19 cellular contexts compared by ENCODE assay signal in the genomic region with DNA sequence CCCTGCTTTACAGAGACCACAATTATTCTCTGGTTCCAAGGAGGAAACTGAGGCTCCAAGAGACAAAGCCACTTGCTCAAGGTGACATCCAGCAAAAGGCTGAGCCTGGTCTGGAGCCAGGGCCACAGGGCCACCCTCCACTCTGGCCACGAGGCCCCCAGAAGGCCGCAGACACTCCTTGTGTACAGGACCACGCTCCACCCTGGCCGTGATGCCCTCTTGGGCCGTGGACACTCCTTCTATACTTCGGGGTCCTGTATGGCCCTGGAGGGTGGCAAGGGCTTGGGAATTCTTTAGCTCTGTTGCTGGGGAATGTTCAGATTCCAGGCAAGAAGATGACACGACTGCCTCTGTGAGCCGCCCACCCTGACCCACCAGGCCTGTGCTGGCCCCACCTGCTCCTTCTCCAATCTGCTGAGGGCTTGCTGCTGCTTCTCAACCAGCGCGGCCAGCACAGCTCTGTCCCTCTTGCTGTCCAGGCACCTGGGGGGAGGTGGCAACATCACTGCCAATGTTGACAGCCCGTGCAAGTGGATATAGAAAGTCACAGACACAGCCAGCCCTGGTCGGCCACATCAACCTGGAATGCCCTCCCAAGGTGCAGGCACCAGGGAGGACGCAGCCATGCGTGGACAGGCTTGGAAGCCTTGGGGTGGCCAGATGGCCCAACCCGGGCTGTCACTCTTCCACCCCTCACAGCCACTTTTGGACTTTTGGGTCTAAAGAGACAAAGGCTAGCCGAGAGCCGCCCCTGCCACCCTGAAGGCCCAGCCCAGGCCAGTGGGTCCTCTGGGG. TPM values are rescaled to one million over a fixed set of nuclear protein-coding genes. Genes with fewer than 3 reads are reported as not detected.
DNase-seq lines count a peak whose midpoint lies in the region; FAIRE-seq and TF ChIP-seq lines count a peak whose summit lies in the region.
"Had no signal": no experiment of that assay in that cellular context is flagged by ENCODE, and none has a peak within 500 bp of the region (broad histone marks: within the 10 kb centered on the region; RNA-seq: fewer than 3 reads in every experiment).

No MANE protein-coding gene starts in this region.

- H3K4me3 ChIP-seq in BLaER1 treated with 17β-estradiol and CSF1 and Interleukin-3, amounts not matched to agents 10 nM and 100 nM = no peak overlapping the region
- H3K4me3 ChIP-seq in WERI-Rb-1 (ENCODE audit: low read depth, low read length) (no peak overlapping the region), kidney (ENCODE audit: low read length in 2 of 2) (no peak overlapping the region)
- H3K4me3 ChIP-seq: K562 had no signal

- peaks cover 0 to 11% (median 0%) of the 10 kb centered on the region in 11 experiments; a peak in 2 of 22 replicates for H4K20me1 ChIP-seq in BLaER1 treated with 17β-estradiol and CSF1 and Interleukin-3, amounts not matched to agents 10 nM and 100 nM

- H3K4me1 ChIP-seq in BLaER1 treated with 17β-estradiol and CSF1 and Interleukin-3, amounts not matched to agents 10 nM and 100 nM = peaks cover 45 to 80% (median 76%) of the 10 kb centered on the region in 10 experiments
- peaks cover 0 to 6% of the 10 kb centered on the region in 2 donors for H3K4me1 ChIP-seq in kidney (ENCODE audit: control insufficient read depth in 1 of 2, insufficient read depth in 1 of 2, low read depth in 1 of 2, low read length in 2 of 2)

- DNase-seq in WERI-Rb-1 = peak; percentile 65
- DNase-seq in kidney = peak; percentile 60
- DNase-seq in HT-29 (ENCODE audit: low spot score) = no peak
- DNase-seq in A172 (ENCODE audit: low spot score) = no peak
- DNase-seq in DMS114 treated with DMSO at 0.1 percent for 48 hours (lab: John Stamatoyannopoulos, UW; ENCODE audit: unreplicated experiment) = no peak
- DNase-seq: ACHN, Calu3, DMS53, DND-41, EL, H9 had no signal

- FAIRE-seq in kidney (lab: Jason Lieb, UNC) = no peak
- FAIRE-seq: A204.1, G401.6, GM12891, GM19239, H1 had no signal

- no peak overlapping the region for H3K27ac ChIP-seq in BLaER1 treated with 17β-estradiol and CSF1 and Interleukin-3, amounts not matched to agents 10 nM and 100 nM
- H3K27ac ChIP-seq in WERI-Rb-1 (peak overlapping the region; percentile 77), kidney (ENCODE audit: low read depth in 2 of 2, low read length in 2 of 2) (no peak overlapping the region)

- intact Hi-C loops in kidney (cut with DNase I) = no loop called here

- peaks cover 0 to 33% (median 0%) of the 10 kb centered on the region in 11 experiments; a peak in 7 of 22 replicates for H3K27me3 ChIP-seq in BLaER1 treated with 17β-estradiol and CSF1 and Interleukin-3, amounts not matched to agents 10 nM and 100 nM
- no peaks in the 10 kb centered on the region for H3K27me3 ChIP-seq in WERI-Rb-1 (ENCODE audit: insufficient read depth, low read depth, severe bottlenecking)

- H3K9ac ChIP-seq in BLaER1 treated with 17β-estradiol and CSF1 and Interleukin-3, amounts not matched to agents 10 nM and 100 nM = peak overlapping the region in 1 of 11 experiments; percentile 49; a peak in 1 of 22 replicates
- H3K9ac ChIP-seq in kidney (ENCODE audit: low read length in 2 of 2) = no peak overlapping the region

- peak overlapping the region in 8 of 11 experiments; percentile 80 to 100 (median 99); a peak in 12 of 22 replicates for H3K4me2 ChIP-seq in BLaER1 treated with 17β-estradiol and CSF1 and Interleukin-3, amounts not matched to agents 10 nM and 100 nM

- H3K36me3 ChIP-seq in BLaER1 treated with 17β-estradiol and CSF1 and Interleukin-3, amounts not matched to agents 10 nM and 100 nM = no peaks in the 10 kb centered on the region
- no peaks in the 10 kb centered on the region for H3K36me3 ChIP-seq in WERI-Rb-1
- no peaks in the 10 kb centered on the region for H3K36me3 ChIP-seq in kidney (ENCODE audit: control insufficient read depth in 1 of 2, insufficient read depth in 2 of 2, low read length in 2 of 2)

- TF ChIP-seq CTCF in WERI-Rb-1 (IDR thresholded peaks at IDR 0.05; ENCODE audit: low read depth, low read length) (no peak), kidney (IDR thresholded peaks at IDR 0.05; ENCODE audit: borderline replicate concordance, extremely low read depth, insufficient read depth) (no peak)

- no peaks in the 10 kb centered on the region for H3K9me3 ChIP-seq in BLaER1 treated with 17β-estradiol and CSF1 and Interleukin-3, amounts not matched to agents 10 nM and 100 nM (replicated peaks in 1 of 11)
- H3K9me3 ChIP-seq in WERI-Rb-1 (ENCODE audit: severe bottlenecking) (no peaks in the 10 kb centered on the region), kidney (ENCODE audit: control insufficient read depth in 1 of 2, low read length in 2 of 2) (no peaks in the 10 kb centered on the region)

RNA-seq across cellular contexts. Expression of a gene that starts 20.1 kb away (rescaled TPM):
- 10.1 TPM for total RNA-seq in kidney
- polyA plus RNA-seq in kidney (ENCODE audit: insufficient read depth, low read depth, low replicate concordance) = 4.0 TPM
- total RNA-seq in HT-29 (2014; rRNA removed; shearing (Covaris generic)) = 31.7 and 34.5 TPM in 2 replicates
- total RNA-seq in A172 (2014; rRNA removed; shearing (Covaris generic)) = 33.9 and 39.7 TPM in 2 replicates

RNA-seq across cellular contexts. Expression of a gene that starts 38.1 kb away (rescaled TPM):
- total RNA-seq in kidney = 2.3 TPM
- polyA plus RNA-seq in kidney (ENCODE audit: insufficient read depth, low read depth, low replicate concordance) = 0.84 TPM
- total RNA-seq in HT-29 (2014; rRNA removed; shearing (Covaris generic)) = 2.5 TPM in 2 replicates
- total RNA-seq in A172 (2014; rRNA removed; shearing (Covaris generic)) = 0.05 and 0.07 TPM in 2 replicates
- total RNA-seq: H1, K562 had no signal
- polyA plus RNA-seq: BJ, K562 had no signal

Comparison
In these comparisons a context has a peak if more than half of its experiments do, and no peak if none do; other contexts are left out.
1. DNase-seq: peak in WERI-Rb-1 (single experiment) and kidney (single experiment); none in HT-29 (single experiment), A172 (single experiment) and DMS114 treated with DMSO at 0.1 percent for 48 hours (single experiment).